ENCODE assay signal across 8 cellular contexts in genomic region chr5:139725073-139725830, GRCh38.
DNase-seq lines count a peak whose midpoint lies in the region; TF ChIP-seq lines count a peak whose summit lies in the region.
"Had no signal": no experiment of that assay in that cellular context is flagged by ENCODE, and none has a peak within 500 bp of the region (broad histone marks: within the 10 kb centered on the region; RNA-seq: fewer than 3 reads in every experiment).

No MANE protein-coding gene starts in this region.

- TF ChIP-seq POLR2A in uterus (IDR thresholded peaks at IDR 0.05) = no peak

- H2AK5ac ChIP-seq in mesenchymal stem cell (ENCODE audit: low read length, severe bottlenecking) = peak overlapping the region; percentile 5

- peaks cover 0 to 4% of the 10 kb centered on the region in 2 experiments for H3K36me3 ChIP-seq in mesenchymal stem cell (ENCODE audit: control insufficient read depth in 1 of 2, insufficient read depth in 2 of 2, low read depth in 1 of 2, low read length in 2 of 2)
- H3K36me3 ChIP-seq in uterus = no peaks in the 10 kb centered on the region

- H3K9ac ChIP-seq in mesenchymal stem cell (ENCODE audit: low read length) = peak overlapping the region; percentile 33

- WGBS in mesenchymal stem cell = 26% methylated on average over 13 of the region's 13 CpGs

- no peak overlapping the region for H2AFZ ChIP-seq in mesenchymal stem cell (ENCODE audit: low read depth, low read length)

- peak overlapping the region; percentile 31 for H2BK15ac ChIP-seq in mesenchymal stem cell (ENCODE audit: low read depth, poor library complexity, severe bottlenecking)

- peak overlapping the region in 1 of 2 experiments; percentile 52 for H3K4ac ChIP-seq in mesenchymal stem cell (ENCODE audit: low read depth in 1 of 2, low read length in 2 of 2)

- H3K27me3 ChIP-seq in mesenchymal stem cell (ENCODE audit: control insufficient read depth in 1 of 2, insufficient read depth in 1 of 2, low read length in 2 of 2) = no peaks in the 10 kb centered on the region
- H3K27me3 ChIP-seq in uterus = no peaks in the 10 kb centered on the region

- H3K4me3 ChIP-seq in mesenchymal stem cell (ENCODE audit: insufficient read depth in 1 of 2, low read depth in 1 of 2, low read length in 2 of 2) (peak overlapping the region in 1 of 2 experiments; percentile 6), uterus (no peak overlapping the region)

- peak overlapping the region; percentile 29 for H3K4me2 ChIP-seq in mesenchymal stem cell (ENCODE audit: low read length, poor library complexity, severe bottlenecking)

- H2BK12ac ChIP-seq in mesenchymal stem cell (ENCODE audit: low read length in 2 of 2) = peak overlapping the region; percentile 71 to 95

- no peaks in the 10 kb centered on the region for H3K79me1 ChIP-seq in mesenchymal stem cell (replicated peaks; ENCODE audit: low read length, poor library complexity, severe bottlenecking)

- H3K18ac ChIP-seq in mesenchymal stem cell (ENCODE audit: low read depth in 1 of 2, low read length in 2 of 2) = peak overlapping the region; percentile 47 to 93

- peak overlapping the region; percentile 49 for H4K8ac ChIP-seq in mesenchymal stem cell (ENCODE audit: low read length)

- peak overlapping the region; percentile 50 for H2BK120ac ChIP-seq in mesenchymal stem cell (ENCODE audit: low read depth, low read length)

- peak overlapping the region in 1 of 2 experiments; percentile 26 for H3K14ac ChIP-seq in mesenchymal stem cell (ENCODE audit: low read length in 2 of 2)

- peaks cover 22% of the 10 kb centered on the region for H3K4me1 ChIP-seq in mesenchymal stem cell (ENCODE audit: control insufficient read depth, insufficient read depth, low read depth, low read length)
- no peaks in the 10 kb centered on the region for H3K4me1 ChIP-seq in uterus

- no peak overlapping the region for H2BK5ac ChIP-seq in mesenchymal stem cell (ENCODE audit: low read depth, low read length, poor library complexity, severe bottlenecking)

- TF ChIP-seq CTCF in uterus (IDR thresholded peaks at IDR 0.05) = no peak

- H4K91ac ChIP-seq in mesenchymal stem cell (ENCODE audit: low read length) = peak overlapping the region; percentile 56

- H3K9me3 ChIP-seq in mesenchymal stem cell (ENCODE audit: control insufficient read depth, low read length) (no peaks in the 10 kb centered on the region), uterus (no peaks in the 10 kb centered on the region)

- no peak overlapping the region for H3K23ac ChIP-seq in mesenchymal stem cell (ENCODE audit: low read length in 2 of 2)

- DNase-seq in NCI-H226 (peak; percentile 79), epidermal melanocyte (ENCODE audit: insufficient read length, low spot score) (peak; percentile 71), mesenchymal stem cell (peak; percentile 95), uterus (peak; percentile 76 to 77), cerebellum (ENCODE audit: low spot score) (no peak), NCI-H82 treated with DMSO at 0.1 percent for 48 hours (lab: John Stamatoyannopoulos, UW; ENCODE audit: unreplicated experiment) (no peak), cortex of kidney (lab: John Stamatoyannopoulos, UW) (no peak)
- DNase-seq: NCI-H2081 treated with DMSO at 0.1 percent for 48 hours had no signal

- H3K27ac ChIP-seq in mesenchymal stem cell (ENCODE audit: low read length, poor library complexity, severe bottlenecking) = peak overlapping the region; percentile 75
- H3K27ac ChIP-seq in uterus = peak overlapping the region in 1 of 2 donors; percentile 29

- intact Hi-C loops in uterus (cut with DNase I; ENCODE audit: low total_unique reads) = no loop called here

Comparison
In these comparisons a context has a peak if more than half of its experiments do, and no peak if none do; other contexts are left out.
1. DNase-seq: peak in NCI-H226 (single experiment), epidermal melanocyte (single experiment), mesenchymal stem cell (single experiment) and uterus (2 of 2); none in cerebellum (single experiment), NCI-H82 treated with DMSO at 0.1 percent for 48 hours (single experiment) and cortex of kidney (single experiment).